In genomic region chr14:49853572-49854375, GRCh38 we compare ENCODE assay signal across 8 cellular contexts. TPM values are rescaled to one million over a fixed set of nuclear protein-coding genes. Genes with fewer than 3 reads are reported as not detected.
DNase-seq lines count a peak whose midpoint lies in the region; ATAC-seq and TF ChIP-seq lines count a peak whose summit lies in the region.

No MANE protein-coding gene starts in this region.

- H3K9me2 ChIP-seq in PC-9 (ENCODE audit: insufficient read depth) = no peaks in the 10 kb centered on the region

- intact Hi-C loops in PC-9 (cut with micrococcal nuclease; ENCODE audit: unreplicated experiment) = loop anchor here (1.0 to 5.0 kb wide), 4 partner anchors 209 to 459 kb away; partner anchors contain the start of genes DMAC2L and L2HGDH

- ATAC-seq in HG02970 (IDR thresholded peaks at IDR 0.05; ENCODE audit: low FRiP score, unreplicated experiment) = no peak

- H3K27me3 ChIP-seq in PC-9 (ENCODE audit: insufficient read depth, low read depth) (no peaks in the 10 kb centered on the region), fibroblast of lung (ENCODE audit: control insufficient read depth, insufficient read depth, low read length) (no peaks in the 10 kb centered on the region)

- H3F3A ChIP-seq in PC-9 (ENCODE audit: insufficient read depth, low read depth) = peaks cover 22% of the 10 kb centered on the region; the same call in 1 of the 2 replicates

- H3K9me3 Mint-ChIP-seq in nephron progenitor cell = no peaks in the 10 kb centered on the region

- H3K4me1 ChIP-seq in PC-9 (replicated peaks; ENCODE audit: insufficient read depth) (peaks cover 32% of the 10 kb centered on the region), fibroblast of lung (ENCODE audit: control insufficient read depth, extremely low read depth, insufficient read depth, low read length) (peaks cover 4% of the 10 kb centered on the region)

- H3K4me2 ChIP-seq in PC-9 (peak overlapping the region; percentile 87), fibroblast of lung (ENCODE audit: extremely low read depth, insufficient read depth, low read length) (peak overlapping the region; percentile 11)

- no peaks in the 10 kb centered on the region for H3K27me3 Mint-ChIP-seq in nephron progenitor cell (ENCODE audit: low read depth, poor library complexity)

- CTCF ChIA-PET in GM10248 (lab: Yijun Ruan, JAX) (interaction anchor here (0.6 to 8.8 kb wide), 19 partner anchors 7 to 392 kb away, joined by 3 to 226 read pairs (median 4); partner anchors contain the start of gene DNAAF2), PC-9 (lab: Charles Lee) (interaction anchor here (0.6 to 2.6 kb wide), 5 partner anchors 8 to 881 kb away, joined by 3 to 21 read pairs (median 4); no protein-coding TSS in a partner anchor)

- peak; percentile 49 for TF ChIP-seq CTCF in GM10248 (IDR thresholded peaks at IDR 0.05; ENCODE audit: control extremely low read depth, extremely low read depth, low read depth, missing control alignments)
- peak; percentile 86 for TF ChIP-seq CTCF in PC-9 (conservative IDR thresholded peaks at IDR 0.05)
- TF ChIP-seq CTCF in fibroblast of lung (conservative IDR thresholded peaks at IDR 0.05 in 1 of 2, IDR thresholded peaks at IDR 0.05 in 1 of 2; ENCODE audit: low read depth in 1 of 2, low read length in 2 of 2) = peak; percentile 67 to 81
- TF ChIP-seq CTCF in nephron progenitor cell (IDR thresholded peaks at IDR 0.05) = peak; percentile 60

- no peak overlapping the region for H3K9ac ChIP-seq in fibroblast of lung (ENCODE audit: insufficient read depth, low read length)

- H3K27ac Mint-ChIP-seq in nephron progenitor cell = no peak overlapping the region

- H3K9me3 ChIP-seq in PC-9 (ENCODE audit: insufficient read depth, low read depth) (no peaks in the 10 kb centered on the region), fibroblast of lung (ENCODE audit: control insufficient read depth, insufficient read depth, low read depth, low read length) (no peaks in the 10 kb centered on the region)

- H3K79me2 ChIP-seq in PC-9 (ENCODE audit: low read depth) (peaks cover 39% of the 10 kb centered on the region), fibroblast of lung (ENCODE audit: control insufficient read depth, insufficient read depth, low read length) (peaks cover 33% of the 10 kb centered on the region)

- H4K20me1 ChIP-seq in PC-9 (ENCODE audit: insufficient read depth) = no peaks in the 10 kb centered on the region
- no peaks in the 10 kb centered on the region for H4K20me1 ChIP-seq in fibroblast of lung (ENCODE audit: control insufficient read depth, extremely low read depth, insufficient read depth, low read length)

- peaks cover 24% of the 10 kb centered on the region for H3K36me3 Mint-ChIP-seq in nephron progenitor cell (ENCODE audit: low read depth)

- peak overlapping the region; percentile 90 for H2AFZ ChIP-seq in PC-9
- no peak overlapping the region for H2AFZ ChIP-seq in fibroblast of lung (ENCODE audit: low read length)

- POLR2A ChIA-PET in GM10248 (lab: Yijun Ruan, JAX) (no interaction called here), PC-9 (lab: Charles Lee; ENCODE audit: unreplicated experiment) (no interaction called here)

- BruUV-seq in PC-9 (replicated peaks; lab: Mats Ljungman, UMichigan) = no TSS peak

- peaks cover 29% of the 10 kb centered on the region for H3K4me1 Mint-ChIP-seq in nephron progenitor cell

- H3K4me3 ChIP-seq in PC-9 (peak overlapping the region; percentile 84; the same call in 1 of the 2 replicates), fibroblast of lung (replicated peaks in 1 of 4; ENCODE audit: control extremely low read depth in 1 of 4, insufficient read depth in 1 of 4, low read depth in 3 of 4, low read length in 4 of 4) (peak overlapping the region in 2 of 4 experiments; percentile 77 to 84)

- H3K4me3 Mint-ChIP-seq in nephron progenitor cell = peak overlapping the region; percentile 96

- DNase-seq in GM10248 (ENCODE audit: extremely low spot score) (peak; percentile 65), HPDE6-E6E7 (ENCODE audit: extremely low spot score) (peak; percentile 54), PC-9 (peak; percentile 73 to 80), activated T-helper 1 cell treated with Interleukin-2 at 50 U/mL for 16 hours (ENCODE audit: low read depth) (peak; percentile 59), fibroblast of lung (ENCODE audit: low read depth in 2 of 2) (peak; percentile 76 to 86), nephron progenitor cell (peak; percentile 60)
- DNase-seq in stimulated activated naive CD4-positive, alpha-beta T cell treated with Interleukin-2 at 50 U/mL for 16 hours (lab: John Stamatoyannopoulos, UW) = peak; percentile 64

- H3K27ac ChIP-seq in PC-9 (no peak overlapping the region), fibroblast of lung (ENCODE audit: insufficient read depth, low read length) (no peak overlapping the region)

- H3K36me3 ChIP-seq in PC-9 (ENCODE audit: low read depth) = peaks cover 25% of the 10 kb centered on the region
- peaks cover 11% of the 10 kb centered on the region for H3K36me3 ChIP-seq in fibroblast of lung (ENCODE audit: control insufficient read depth, insufficient read depth, low read length)

RNA-seq across cellular contexts. Expression of gene NEMF, which starts 1.2 kb away (rescaled TPM):
- total RNA-seq in PC-9 (2021) (49.7 and 67.6 TPM in 2 replicates), fibroblast of lung (61.4 and 68.9 TPM in 2 replicates)
- polyA plus RNA-seq in fibroblast of lung = 39.5 TPM in 2 replicates
- 32.9 and 41.0 TPM in 2 replicates for polyA plus RNA-seq in fibroblast of lung (2012)
- polyA minus RNA-seq in fibroblast of lung (ENCODE audit: low replicate concordance) = 12.8 and 12.9 TPM in 2 replicates

RNA-seq across cellular contexts. Expression of gene ARF6, which starts 39.1 kb away (rescaled TPM):
- total RNA-seq in PC-9 (2021) (46.8 and 65.3 TPM in 2 replicates), fibroblast of lung (48.8 and 67.4 TPM in 2 replicates)
- 54.7 and 71.5 TPM in 2 replicates for polyA plus RNA-seq in fibroblast of lung
- polyA plus RNA-seq in fibroblast of lung (2012) = 61.5 and 73.6 TPM in 2 replicates
- polyA minus RNA-seq in fibroblast of lung (ENCODE audit: low replicate concordance) = 78.8 and 83.3 TPM in 2 replicates
